28 cellular contexts compared by ENCODE assay signal in genomic region chr2:25335204-25335603, GRCh38. TPM values are rescaled to one million over a fixed set of nuclear protein-coding genes. Genes with fewer than 3 reads are reported as not detected.
DNase-seq lines count a peak whose midpoint lies in the region; ATAC-seq lines count a peak whose summit lies in the region.
"Had no signal": no experiment of that assay in that cellular context is flagged by ENCODE, and none has a peak within 500 bp of the region (broad histone marks: within the 10 kb centered on the region; RNA-seq: fewer than 3 reads in every experiment).

No MANE protein-coding gene starts in this region.

- H3K27me3 ChIP-seq in CD4-positive, alpha-beta memory T cell (ENCODE audit: insufficient read depth, low read length), result no peaks in the 10 kb centered on the region
- H3K27me3 ChIP-seq: hepatocyte, upper lobe of left lung had no signal

- peaks cover 35% of the 10 kb centered on the region for H3K36me3 Mint-ChIP-seq in activated CD4-positive, alpha-beta T cell treated with anti-CD3 and anti-CD28 coated beads, Interleukin-2, amount 10 ng/mL, durations not matched to agents 24 days and 14 days (ENCODE audit: low read depth)
- peaks cover 7 to 13% of the 10 kb centered on the region in 2 donors for H3K36me3 Mint-ChIP-seq in CD4-positive, alpha-beta memory T cell
- H3K36me3 Mint-ChIP-seq in activated T-helper 17 cell treated with anti-CD3 and anti-CD28 coated beads, Interleukin-2, amount 50 U/mL, for 72 hours (ENCODE audit: low read depth), result peaks cover 15% of the 10 kb centered on the region

- H3K36me3 ChIP-seq in CD4-positive, alpha-beta memory T cell (ENCODE audit: insufficient read depth, low read length), result no peaks in the 10 kb centered on the region
- H3K36me3 ChIP-seq: neural progenitor cell, upper lobe of left lung had no signal

- CTCF ChIA-PET in CD4-positive, alpha-beta memory T cell (lab: Charles Lee; ENCODE audit: partially characterized antibody), result interaction anchor here (0.8 to 6.2 kb wide), 3 partner anchors 22 to 26 kb away, joined by 3 to 28 read pairs (median 3); no protein-coding TSS in a partner anchor

- H3K27ac ChIP-seq in CD4-positive, alpha-beta memory T cell (ENCODE audit: low read depth, low read length), result no peak overlapping the region
- H3K27ac ChIP-seq: epithelial cell of prostate, GM23248, hepatocyte, neural progenitor cell, RWPE1, upper lobe of left lung had no signal

- H3K9me3 Mint-ChIP-seq in activated CD4-positive, alpha-beta T cell treated with anti-CD3 and anti-CD28 coated beads, Interleukin-2, amount 10 ng/mL, durations not matched to agents 24 days and 14 days, result no peaks in the 10 kb centered on the region
- no peaks in the 10 kb centered on the region for H3K9me3 Mint-ChIP-seq in CD4-positive, alpha-beta memory T cell
- H3K9me3 Mint-ChIP-seq in activated T-helper 17 cell treated with anti-CD3 and anti-CD28 coated beads, Interleukin-2, amount 50 U/mL, for 72 hours, result no peaks in the 10 kb centered on the region
- H3K9me3 Mint-ChIP-seq: activated T-helper 2 cell treated with anti-CD3 and anti-CD28 coated beads, Interferon-gamma antibody, Interleukin-2, Interleukin-4, amounts not matched to agents 10 μg/mL and 5 μg/mL and 100 μg/mL, durations not matched to agents 14 hours and 24 hours and 36 hours; neural progenitor cell had no signal

- no peaks in the 10 kb centered on the region for H3K27me3 Mint-ChIP-seq in activated CD4-positive, alpha-beta T cell treated with anti-CD3 and anti-CD28 coated beads, Interleukin-2, amount 10 ng/mL, durations not matched to agents 24 days and 14 days
- no peaks in the 10 kb centered on the region for H3K27me3 Mint-ChIP-seq in CD4-positive, alpha-beta memory T cell
- H3K27me3 Mint-ChIP-seq in activated T-helper 17 cell treated with anti-CD3 and anti-CD28 coated beads, Interleukin-2, amount 50 U/mL, for 72 hours, result no peaks in the 10 kb centered on the region

- H3K4me1 Mint-ChIP-seq in activated CD4-positive, alpha-beta T cell treated with anti-CD3 and anti-CD28 coated beads, Interleukin-2, amount 10 ng/mL, durations not matched to agents 24 days and 14 days, result peaks cover 73% of the 10 kb centered on the region
- peaks cover 56 to 94% (median 75%) of the 10 kb centered on the region in 4 donors for H3K4me1 Mint-ChIP-seq in CD4-positive, alpha-beta memory T cell
- peaks cover 67% of the 10 kb centered on the region for H3K4me1 Mint-ChIP-seq in activated T-helper 17 cell treated with anti-CD3 and anti-CD28 coated beads, Interleukin-2, amount 50 U/mL, for 72 hours

- no peak for ATAC-seq in activated T-helper 17 cell treated with anti-CD3 and anti-CD28 coated beads, Interleukin-2, amount 50 U/mL, for 72 hours (replicated peaks)
- ATAC-seq: left ventricle myocardium superior, SK-N-SH treated with all-trans-retinoic acid at 6 μM for 48 hours had no signal

- H3K9me3 ChIP-seq in CD4-positive, alpha-beta memory T cell (ENCODE audit: control insufficient read depth in 1 of 2, low read length in 2 of 2), result no peaks in the 10 kb centered on the region
- H3K9me3 ChIP-seq: upper lobe of left lung had no signal

- H3K4me3 ChIP-seq in CD4-positive, alpha-beta memory T cell (ENCODE audit: low read length in 2 of 2), result no peak overlapping the region
- H3K4me3 ChIP-seq: GM23248, hepatocyte, neural progenitor cell, skin epidermis, upper lobe of left lung had no signal

- H3K4me1 ChIP-seq in CD4-positive, alpha-beta memory T cell (ENCODE audit: insufficient read depth, low read length), result peaks cover 68% of the 10 kb centered on the region

- peak overlapping the region; percentile 31 for H3K27ac Mint-ChIP-seq in activated CD4-positive, alpha-beta T cell treated with anti-CD3 and anti-CD28 coated beads, Interleukin-2, amount 10 ng/mL, durations not matched to agents 24 days and 14 days
- peak overlapping the region in 6 of 7 donors; percentile 57 to 90 (median 84) for H3K27ac Mint-ChIP-seq in CD4-positive, alpha-beta memory T cell
- H3K27ac Mint-ChIP-seq in activated T-helper 17 cell treated with anti-CD3 and anti-CD28 coated beads, Interleukin-2, amount 50 U/mL, for 72 hours, result peak overlapping the region; percentile 75
- H3K27ac Mint-ChIP-seq: neural progenitor cell, progenitor cell of endocrine pancreas had no signal

- POLR2A ChIA-PET in CD4-positive, alpha-beta memory T cell (lab: Charles Lee; ENCODE audit: partially characterized antibody), result interaction anchor here (1.6 to 4.8 kb wide), 4 partner anchors 12 to 59 kb away, joined by 5 to 21 read pairs (median 10); no protein-coding TSS in a partner anchor

- H3K4me3 Mint-ChIP-seq in activated CD4-positive, alpha-beta T cell treated with anti-CD3 and anti-CD28 coated beads, Interleukin-2, amount 10 ng/mL, durations not matched to agents 24 days and 14 days, result peak overlapping the region; percentile 18
- peak overlapping the region in 6 of 8 donors; percentile 27 to 71 (median 62) for H3K4me3 Mint-ChIP-seq in CD4-positive, alpha-beta memory T cell
- H3K4me3 Mint-ChIP-seq in activated T-helper 17 cell treated with anti-CD3 and anti-CD28 coated beads, Interleukin-2, amount 50 U/mL, for 72 hours, result peak overlapping the region; percentile 56
- H3K4me3 Mint-ChIP-seq: neural progenitor cell had no signal

- DNase-seq in activated CD4-positive, alpha-beta T cell treated with anti-CD3 and anti-CD28 coated beads, Interleukin-2, amount 10 ng/mL, durations not matched to agents 24 days and 14 days, result no peak
- no peak for DNase-seq in activated CD4-positive, alpha-beta T cell treated with anti-CD3 and anti-CD28 coated beads for 4 hours
- DNase-seq in CD4-positive, alpha-beta memory T cell, result no peak
- DNase-seq in pons (ENCODE audit: low spot score) (peak; percentile 1), NCI-H187 (lab: John Stamatoyannopoulos, UW) (no peak), hepatic stellate cell (ENCODE audit: low spot score) (no peak), cortex of kidney (lab: John Stamatoyannopoulos, UW) (no peak)
- DNase-seq: activated CD4-positive, CD25-positive, alpha-beta regulatory T cell; AML-193; GM23248; KBM-7; left ventricle myocardium superior; NCI-H1436; NCI-H2171; NCI-H69; stimulated activated CD4-positive, alpha-beta T cell treated with anti-CD3 and anti-CD28 coated beads, Interleukin-2, amount 100 ng/mL, for 24 hours; stimulated activated naive CD4-positive, alpha-beta T cell; T1000; upper lobe of left lung had no signal

- intact Hi-C loops in activated CD4-positive, alpha-beta T cell treated with anti-CD3 and anti-CD28 coated beads, Interleukin-2, amount 10 ng/mL, durations not matched to agents 24 days and 14 days (cut with micrococcal nuclease), result no loop called here
- intact Hi-C loops in CD4-positive, alpha-beta memory T cell (cut with micrococcal nuclease), result no loop called here

RNA-seq across cellular contexts. Expression of gene DNMT3A, which starts 6.5 kb away (rescaled TPM):
- total RNA-seq in activated CD4-positive, alpha-beta T cell treated with anti-CD3 and anti-CD28 coated beads, Interleukin-2, amount 10 ng/mL, durations not matched to agents 24 days and 14 days, result 97.4 and 102 TPM in 2 replicates
- total RNA-seq in CD4-positive, alpha-beta memory T cell, result 10 to 100 TPM; 62.2 to 71.6 TPM
- polyA plus RNA-seq in CD4-positive, alpha-beta memory T cell, result 10 to 100 TPM in 1 of 2 donors, 1 to 10 TPM in 1; 7.5 to 14.6 TPM
- 10 to 100 TPM; 55.2 to 64.6 TPM for total RNA-seq in activated T-helper 17 cell treated with anti-CD3 and anti-CD28 coated beads, Interleukin-2, amount 50 U/mL, for 72 hours

Comparison
In these comparisons a context has a peak if more than half of its experiments do, and no peak if none do; other contexts are left out.
1. H3K27ac Mint-ChIP-seq: peak in every context shown above with its lines; median percentile 84 in CD4-positive, alpha-beta memory T cell; 75 in activated T-helper 17 cell treated with anti-CD3 and anti-CD28 coated beads, Interleukin-2, amount 50 U/mL, for 72 hours; 31 in activated CD4-positive, alpha-beta T cell treated with anti-CD3 and anti-CD28 coated beads, Interleukin-2, amount 10 ng/mL, durations not matched to agents 24 days and 14 days.